ENCODE assay signal across 1 cellular context in genomic region chr2:173964565-173965371, GRCh38.
A peak's percentile ranks its signal among the peaks of the same experiment; 100 is the strongest.
TF ChIP-seq lines count a peak whose summit lies in the region.

No MANE protein-coding gene starts in this region.

TF ChIP-seq in K562, 482 proteins besides CTCF, POLR2A, EP300 and RAD21 (continued from another document and continues in another):
- TF ChIP-seq ETS1 (conservative IDR thresholded peaks at IDR 0.05; ENCODE audit: control insufficient read depth, low read depth, low read length) (0 out of 2 replicates have a peak, but pooled peaks have one; percentile 4), TRIM24 (IDR thresholded peaks at IDR 0.05) (peak in 1 of 2 experiments; percentile 22; a peak in 1 of 4 replicates), RFX7 (CRISPR knock-in tag; IDR thresholded peaks at IDR 0.05) (no peak), ZBTB43 (CRISPR knock-in tag; IDR thresholded peaks at IDR 0.05) (no peak), ZNF551 (CRISPR knock-in tag; IDR thresholded peaks at IDR 0.05) (no peak), CCNT2 (IDR thresholded peaks at IDR 0.05; ENCODE audit: borderline replicate concordance, extremely low read depth, insufficient read length, low read depth, low read length) (peak; percentile 14), MBD2 (IDR thresholded peaks at IDR 0.05; ENCODE audit: borderline replicate concordance, low read depth) (peak; percentile 56; the same call in 1 of the 2 replicates), ARNT (IDR thresholded peaks at IDR 0.05) (no peak), ZFX (CRISPR knock-in tag; IDR thresholded peaks at IDR 0.05) (no peak), IRF1 (CRISPR knock-in tag; IDR thresholded peaks at IDR 0.05; ENCODE audit: borderline replicate concordance) (no peak), TOE1 (IDR thresholded peaks at IDR 0.05; ENCODE audit: borderline replicate concordance) (0 out of 2 replicates have a peak, but pooled peaks have one; percentile 43), TOE1 (CRISPR knock-in tag; IDR thresholded peaks at IDR 0.05; ENCODE audit: borderline replicate concordance, low read depth) (no peak), E2F3 (CRISPR knock-in tag; IDR thresholded peaks at IDR 0.05) (peak; percentile 12; the same call in 1 of the 2 replicates), KDM5B (IDR thresholded peaks at IDR 0.05; ENCODE audit: insufficient replicate concordance, low read depth, low read length) (peak; percentile 68), TAF7 (tag; IDR thresholded peaks at IDR 0.05) (peak; percentile 11; the same call in 1 of the 2 replicates), SPI1 (IDR thresholded peaks at IDR 0.05; ENCODE audit: borderline replicate concordance, low read depth, low read length) (no peak), NBN (IDR thresholded peaks at IDR 0.05; ENCODE audit: low read depth) (peak; percentile 46; the same call in 1 of the 2 replicates), VEZF1 (CRISPR knock-in tag; IDR thresholded peaks at IDR 0.05) (peak; percentile 85), ELF2 (CRISPR knock-in tag; IDR thresholded peaks at IDR 0.05) (0 out of 2 replicates have a peak, but pooled peaks have one; percentile 2), KLF13 (tag; IDR thresholded peaks at IDR 0.05; ENCODE audit: borderline replicate concordance, low read depth) (no peak), FOXA3 (CRISPR knock-in tag; conservative IDR thresholded peaks at IDR 0.05 in 1 of 2, IDR thresholded peaks at IDR 0.05 in 1 of 2) (peak in 1 of 2 experiments; percentile 60; a peak in 1 of 4 replicates), ZNF561 (CRISPR knock-in tag; conservative IDR thresholded peaks at IDR 0.05) (0 out of 2 replicates have a peak, but pooled peaks have one; percentile 22), POLR2H (tag; IDR thresholded peaks at IDR 0.05; ENCODE audit: low read depth) (peak; percentile 27; the same call in 1 of the 2 replicates), NR2C1 (IDR thresholded peaks at IDR 0.05) (no peak), NR2C1 (tag; IDR thresholded peaks at IDR 0.05) (no peak), HOXB6 (CRISPR knock-in tag; IDR thresholded peaks at IDR 0.05; ENCODE audit: borderline replicate concordance) (no peak), HNRNPL (IDR thresholded peaks at IDR 0.05; ENCODE audit: low read depth, low read length) (0 out of 2 replicates have a peak, but pooled peaks have one; percentile 46), ATF1 (CRISPR knock-in tag; IDR thresholded peaks at IDR 0.05) (no peak), ATF1 (tag; IDR thresholded peaks at IDR 0.05) (no peak), ZNF3 (CRISPR knock-in tag; IDR thresholded peaks at IDR 0.05) (no peak), MECOM (CRISPR knock-in tag; IDR thresholded peaks at IDR 0.05) (no peak), SAFB (IDR thresholded peaks at IDR 0.05; ENCODE audit: borderline replicate concordance, low read depth, low read length) (0 out of 2 replicates have a peak, but pooled peaks have one; percentile 12), ZNF431 (CRISPR knock-in tag; IDR thresholded peaks at IDR 0.05) (0 out of 2 replicates have a peak, but pooled peaks have one; percentile 36), PBX2 (CRISPR knock-in tag; IDR thresholded peaks at IDR 0.05; ENCODE audit: low read depth) (no peak), PBX2 (tag; conservative IDR thresholded peaks at IDR 0.05; ENCODE audit: low read depth) (no peak), NONO (IDR thresholded peaks at IDR 0.05; ENCODE audit: low read depth in 2 of 2, low read length in 1 of 2) (peak; percentile 41 to 84; a peak in 2 of 4 replicates), ZNF408 (CRISPR knock-in tag; IDR thresholded peaks at IDR 0.05; ENCODE audit: low read depth) (no peak), SREBF1 (IDR thresholded peaks at IDR 0.05; ENCODE audit: borderline replicate concordance, low read depth, low read length) (no peak), THRB (CRISPR knock-in tag; conservative IDR thresholded peaks at IDR 0.05) (peak; percentile 61; the same call in 1 of the 2 replicates), HBP1 (CRISPR knock-in tag; IDR thresholded peaks at IDR 0.05) (peak; percentile 88), SMAD1 (IDR thresholded peaks at IDR 0.05; ENCODE audit: low read depth, low read length, partially characterized antibody) (no peak), RCOR1 (IDR thresholded peaks at IDR 0.05; ENCODE audit: borderline replicate concordance in 1 of 2, low read depth in 2 of 2, low read length in 2 of 2) (peak in 1 of 2 experiments; percentile 15; a peak in 1 of 4 replicates), E2F1 (CRISPR knock-in tag; IDR thresholded peaks at IDR 0.05) (no peak), GATAD2A (IDR thresholded peaks at IDR 0.05) (peak; percentile 93), ZBTB49 (CRISPR knock-in tag; IDR thresholded peaks at IDR 0.05; ENCODE audit: borderline replicate concordance) (no peak), PTTG1 (tag; IDR thresholded peaks at IDR 0.05; ENCODE audit: low read depth) (no peak), MLLT1 (IDR thresholded peaks at IDR 0.05) (peak; percentile 52 to 75; a peak in 3 of 4 replicates), SMAD4 (CRISPR knock-in tag; conservative IDR thresholded peaks at IDR 0.05) (0 out of 2 replicates have a peak, but pooled peaks have one; percentile 0), TAL1 (IDR thresholded peaks at IDR 0.05) (no peak), ZNF311 (CRISPR knock-in tag; IDR thresholded peaks at IDR 0.05) (no peak), SIN3B (IDR thresholded peaks at IDR 0.05; ENCODE audit: low read depth) (0 out of 2 replicates have a peak, but pooled peaks have one; percentile 20), ELF4 (CRISPR knock-in tag; IDR thresholded peaks at IDR 0.05) (peak; percentile 92), SAP30 (IDR thresholded peaks at IDR 0.05; ENCODE audit: borderline replicate concordance, insufficient read depth, low read depth, low read length, poor library complexity, severe bottlenecking) (no peak), ZNF444 (CRISPR knock-in tag; IDR thresholded peaks at IDR 0.05) (no peak), CEBPG (CRISPR knock-in tag; IDR thresholded peaks at IDR 0.05) (no peak), CEBPG (tag; conservative IDR thresholded peaks at IDR 0.05 in 1 of 2, IDR thresholded peaks at IDR 0.05 in 1 of 2) (no peak)
